20 cellular contexts compared by ENCODE assay signal in genomic region chr20:16599257-16599656, GRCh38. TPM values are rescaled to one million over a fixed set of nuclear protein-coding genes. Genes with fewer than 3 reads are reported as not detected.
A peak's percentile ranks its signal among the peaks of the same experiment; 100 is the strongest.
DNase-seq lines count a peak whose midpoint lies in the region; ATAC-seq lines count a peak whose summit lies in the region.
"Had no signal": no experiment of that assay in that cellular context is flagged by ENCODE, and none has a peak within 500 bp of the region (broad histone marks: within the 10 kb centered on the region; RNA-seq: fewer than 3 reads in every experiment).

No MANE protein-coding gene starts in this region.

- DNase-seq in activated CD4-positive, alpha-beta T cell treated with anti-CD3 and anti-CD28 coated beads for 48 hours = peak; percentile 36
- DNase-seq in activated CD4-positive, alpha-beta T cell treated with anti-CD3 and anti-CD28 coated beads, Interleukin-2, amount 50 U/mL, for 1 hour = no peak
- DNase-seq in activated naive CD4-positive, alpha-beta T cell treated with anti-CD3 and anti-CD28 coated beads for 36 hours = peak; percentile 65
- no peak for DNase-seq in activated naive CD4-positive, alpha-beta T cell treated with anti-CD3 and anti-CD28 coated beads, Interleukin-2, amount 50 U/mL, for 16 hours
- peak; percentile 33 for DNase-seq in NCI-H2171 (lab: John Stamatoyannopoulos, UW)
- DNase-seq in stimulated activated naive CD8-positive, alpha-beta T cell treated with anti-CD3 and anti-CD28 coated beads, Interleukin-15, Interleukin-2, amounts not matched to agents 100 U/mL and 50 U/mL, for 24 hours = no peak
- DNase-seq in DMS53 treated with DMSO at 0.1 percent for 48 hours (lab: John Stamatoyannopoulos, UW; ENCODE audit: unreplicated experiment) = no peak
- DNase-seq: AML-193; C1 segment of cervical spinal cord; Calu3; CD8-positive, alpha-beta memory T cell; DMS153; KG1; NCI-H1092; NCI-H1436; NCI-H187 treated with DMSO at 0.1 percent for 48 hours; NCI-H526; OCI-M1; SJCRH30 had no signal

- intact Hi-C loops in activated naive CD4-positive, alpha-beta T cell treated with anti-CD3 and anti-CD28 coated beads for 36 hours (cut with micrococcal nuclease) = loop anchor here (1.0 kb wide), 1 partner anchor 24 kb away; no protein-coding TSS in a partner anchor

- H3K4me3 Mint-ChIP-seq in activated naive CD4-positive, alpha-beta T cell treated with anti-CD3 and anti-CD28 coated beads for 36 hours = no peak overlapping the region
- H3K4me3 Mint-ChIP-seq: CD8-positive, alpha-beta memory T cell had no signal

- H3K4me1 Mint-ChIP-seq in activated naive CD4-positive, alpha-beta T cell treated with anti-CD3 and anti-CD28 coated beads for 36 hours (ENCODE audit: low read depth) = peaks cover 7% of the 10 kb centered on the region
- H3K4me1 Mint-ChIP-seq: CD8-positive, alpha-beta memory T cell had no signal

- CTCF ChIA-PET in activated naive CD4-positive, alpha-beta T cell treated with anti-CD3 and anti-CD28 coated beads for 36 hours (lab: Charles Lee) = no interaction called here

- peaks cover 10% of the 10 kb centered on the region for H3K27me3 Mint-ChIP-seq in activated naive CD4-positive, alpha-beta T cell treated with anti-CD3 and anti-CD28 coated beads for 36 hours (ENCODE audit: low read depth)

- H3K9me3 Mint-ChIP-seq in activated naive CD4-positive, alpha-beta T cell treated with anti-CD3 and anti-CD28 coated beads for 36 hours = no peaks in the 10 kb centered on the region
- H3K9me3 Mint-ChIP-seq: CD8-positive, alpha-beta memory T cell had no signal

- ATAC-seq in stimulated activated naive CD8-positive, alpha-beta T cell treated with anti-CD3 and anti-CD28 coated beads, Interleukin-15, Interleukin-2, amounts not matched to agents 100 U/mL and 50 U/mL, for 24 hours = peak; percentile 81
- ATAC-seq: HCT116 had no signal

- H3K27ac Mint-ChIP-seq in activated naive CD4-positive, alpha-beta T cell treated with anti-CD3 and anti-CD28 coated beads for 36 hours = no peak overlapping the region
- H3K27ac Mint-ChIP-seq: CD8-positive, alpha-beta memory T cell had no signal

- no peaks in the 10 kb centered on the region for H3K36me3 Mint-ChIP-seq in activated naive CD4-positive, alpha-beta T cell treated with anti-CD3 and anti-CD28 coated beads for 36 hours (ENCODE audit: low read depth)
- H3K36me3 Mint-ChIP-seq: CD8-positive, alpha-beta memory T cell had no signal

RNA-seq across cellular contexts. Expression of gene KIF16B, which starts 26.0 kb away (rescaled TPM):
- total RNA-seq in activated naive CD4-positive, alpha-beta T cell treated with anti-CD3 and anti-CD28 coated beads for 36 hours = 1 to 10 TPM; 5.1 to 5.6 TPM

Comparison
In these comparisons a context has a peak if more than half of its experiments do, and no peak if none do; other contexts are left out.
1. DNase-seq: peak in activated CD4-positive, alpha-beta T cell treated with anti-CD3 and anti-CD28 coated beads for 48 hours (single experiment), activated naive CD4-positive, alpha-beta T cell treated with anti-CD3 and anti-CD28 coated beads for 36 hours (single experiment) and NCI-H2171 (single experiment); none in activated CD4-positive, alpha-beta T cell treated with anti-CD3 and anti-CD28 coated beads, Interleukin-2, amount 50 U/mL, for 1 hour (single experiment), activated naive CD4-positive, alpha-beta T cell treated with anti-CD3 and anti-CD28 coated beads, Interleukin-2, amount 50 U/mL, for 16 hours (single experiment), stimulated activated naive CD8-positive, alpha-beta T cell treated with anti-CD3 and anti-CD28 coated beads, Interleukin-15, Interleukin-2, amounts not matched to agents 100 U/mL and 50 U/mL, for 24 hours (single experiment) and DMS53 treated with DMSO at 0.1 percent for 48 hours (single experiment).